In the genomic region with DNA sequence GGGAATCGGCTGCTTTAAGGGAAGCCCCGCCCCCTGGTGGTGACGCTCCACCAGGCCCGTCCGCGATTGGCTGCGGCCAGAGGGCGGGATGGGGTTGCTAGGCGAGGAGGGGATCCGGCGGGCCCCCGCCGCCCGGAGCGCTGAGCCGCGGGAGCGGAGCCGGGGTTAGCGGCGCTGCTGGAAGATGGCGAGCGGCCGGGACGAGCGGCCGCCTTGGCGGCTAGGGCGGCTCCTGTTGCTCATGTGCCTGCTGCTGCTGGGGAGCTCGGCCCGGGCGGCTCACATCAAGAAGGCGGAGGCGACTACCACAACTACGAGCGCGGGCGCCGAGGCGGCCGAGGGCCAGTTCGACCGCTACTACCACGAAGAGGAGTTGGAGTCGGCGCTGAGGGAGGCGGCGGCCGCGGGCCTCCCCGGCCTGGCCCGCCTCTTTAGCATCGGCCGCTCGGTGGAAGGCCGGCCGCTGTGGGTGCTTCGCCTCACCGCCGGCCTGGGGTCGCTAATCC, we compare ENCODE assay signal across 8 cellular contexts. TPM values are rescaled to one million over a fixed set of nuclear protein-coding genes. Genes with fewer than 3 reads are reported as not detected.
DNase-seq lines count a peak whose midpoint lies in the region; ATAC-seq and TF ChIP-seq lines count a peak whose summit lies in the region.

CPD (plus strand) TSS at position 131 of the 506 bp plus-strand sequence; CDS start at position 185, 54 bp downstream.

- H3K9ac ChIP-seq in IMR-90 (ENCODE audit: low read depth, low read length), result peak within 1 kb of the TSS; percentile 89

- CTCF ChIA-PET in IMR-90 (lab: Yijun Ruan, JAX), result interaction anchor here (0.6 kb wide), 1 partner anchor 23 kb away, joined by 6 read pairs; no protein-coding TSS in a partner anchor
- CTCF ChIA-PET in OCI-LY7 (lab: Charles Lee; ENCODE audit: unreplicated experiment), result no interaction called here

- peak within 1 kb of the TSS; percentile 77 for H2BK5ac ChIP-seq in IMR-90 (ENCODE audit: low read depth, low read length, poor library complexity, severe bottlenecking)

- H3K4ac ChIP-seq in IMR-90 (ENCODE audit: low read depth, low read length), result peak within 1 kb of the TSS; percentile 84

- H3K14ac ChIP-seq in IMR-90 (replicated peaks; ENCODE audit: low read depth, low read length), result peak within 1 kb of the TSS; percentile 99

- H3K27ac ChIP-seq in IMR-90 (ENCODE audit: insufficient read depth, low read length) (peak within 1 kb of the TSS; percentile 70), OCI-LY7 (ENCODE audit: low read depth, low read length, poor library complexity, severe bottlenecking) (no peak within 1 kb of the TSS)

- no peak for TF ChIP-seq RAD21 in IMR-90 (IDR thresholded peaks at IDR 0.05; ENCODE audit: low read length)

- H4K91ac ChIP-seq in IMR-90 (ENCODE audit: insufficient read depth, low read depth, low read length), result peak within 1 kb of the TSS; percentile 29

- 0% methylated on average over 26 of the region's 61 CpGs; no CpG with 5 or more reads in 1 of the 2 experiments for whole genome bisulfite sequencing in IMR-90 (ENCODE audit: extremely low coverage in 2 of 2, insufficient read length in 1 of 2), 2 experiments

- peak within 1 kb of the TSS; percentile 88 for H3K18ac ChIP-seq in IMR-90 (ENCODE audit: low read depth, low read length)

- DNase-seq in D341Med (ENCODE audit: low spot score) (peak; percentile 100), IMR-90 (peak; percentile 92), OCI-LY7 (ENCODE audit: low spot score) (peak; percentile 95), activated T-cell treated with anti-CD3 and anti-CD28 coated beads for 1 hour (ENCODE audit: low read depth) (peak; percentile 97), epidermal melanocyte (ENCODE audit: insufficient read length, low spot score) (peak; percentile 90), middle frontal gyrus (ENCODE audit: extremely low spot score, low spot score) (peak; percentile 94)
- DNase-seq in stimulated activated CD8-positive, alpha-beta memory T cell treated with anti-CD3 and anti-CD28 coated beads, Interleukin-2, amount 100 ng/mL, for 1 hour (ENCODE audit: low read depth in 2 of 2), result peak; percentile 95

- peak; percentile 87 for TF ChIP-seq POLR2A in IMR-90 (IDR thresholded peaks at IDR 0.05; ENCODE audit: low read depth, low read length)

- ATAC-seq in GM21515 (IDR thresholded peaks at IDR 0.05; ENCODE audit: unreplicated experiment) (peak; percentile 78), IMR-90 (ENCODE audit: low read depth) (peak; percentile 95)

- intact Hi-C loops in IMR-90 (cut with micrococcal nuclease), result loop anchor here (5.0 kb wide), 1 partner anchor 87 kb away; the partner anchor contains the start of gene BLMH
- intact Hi-C loops in OCI-LY7 (cut with micrococcal nuclease; ENCODE audit: unreplicated experiment), result loop anchor here (1.0 to 5.0 kb wide), 3 partner anchors 98 to 453 kb away; partner anchors contain the start of genes ATAD5 and GOSR1

- peak within 1 kb of the TSS; percentile 66 for H3K4me3 ChIP-seq in IMR-90 (ENCODE audit: insufficient read depth, low read depth, low read length)
- H3K4me3 ChIP-seq in OCI-LY7 (ENCODE audit: low read depth, low read length, poor library complexity, severe bottlenecking), result peak within 1 kb of the TSS; percentile 81

- H2BK20ac ChIP-seq in IMR-90 (ENCODE audit: low read depth, low read length), result peak within 1 kb of the TSS; percentile 76; the same call in 1 of the 2 replicates

- peaks cover 8 to 31% of the 10 kb centered on the region in 2 experiments for H3K79me1 ChIP-seq in IMR-90 (ENCODE audit: low read depth in 1 of 2, low read length in 2 of 2)

- H2AK5ac ChIP-seq in IMR-90 (ENCODE audit: low read depth, low read length), result peak within 1 kb of the TSS; percentile 33

- H3K4me2 ChIP-seq in IMR-90 (ENCODE audit: low read depth, low read length), result peak within 1 kb of the TSS; percentile 99
- H3K4me2 ChIP-seq in OCI-LY7 (ENCODE audit: low read length), result peak within 1 kb of the TSS; percentile 81

- dilution Hi-C loops in IMR-90 (cut with HindIII; ENCODE audit: low sequenced_read_pairs, unreplicated experiment), result no loop called here

- H2BK120ac ChIP-seq in IMR-90 (ENCODE audit: low read depth, low read length), result peak within 1 kb of the TSS; percentile 92

- no peaks in the 10 kb centered on the region for H3K9me3 ChIP-seq in IMR-90 (ENCODE audit: control insufficient read depth, insufficient read depth, low read length)
- no peaks in the 10 kb centered on the region for H3K9me3 ChIP-seq in OCI-LY7 (ENCODE audit: low read length)

- H4K8ac ChIP-seq in IMR-90 (ENCODE audit: low read depth in 2 of 2, low read length in 2 of 2), result peak within 1 kb of the TSS; percentile 32 to 89

- peak within 1 kb of the TSS; percentile 76 for H2AK9ac ChIP-seq in IMR-90 (replicated peaks; ENCODE audit: low read depth, low read length, poor library complexity)

- H3K9me1 ChIP-seq in IMR-90 (ENCODE audit: insufficient read depth, low read length), result peaks cover 10% of the 10 kb centered on the region

- TF ChIP-seq CTCF in IMR-90 (conservative IDR thresholded peaks at IDR 0.05; ENCODE audit: low read depth, low read length) (no peak), OCI-LY7 (conservative IDR thresholded peaks at IDR 0.05; ENCODE audit: low read length) (no peak)

- H3K4me1 ChIP-seq in IMR-90 (ENCODE audit: control insufficient read depth, insufficient read depth, low read length) (peaks cover 15% of the 10 kb centered on the region), OCI-LY7 (ENCODE audit: insufficient read depth, low read length, poor library complexity, severe bottlenecking) (peaks cover 27% of the 10 kb centered on the region)

- H3K36me3 ChIP-seq in IMR-90 (ENCODE audit: control insufficient read depth, insufficient read depth, low read length) (no peaks in the 10 kb centered on the region), OCI-LY7 (ENCODE audit: insufficient read depth, low read length) (no peaks in the 10 kb centered on the region)

- H4K5ac ChIP-seq in IMR-90 (ENCODE audit: low read depth, low read length), result peak within 1 kb of the TSS; percentile 78

- BruUV-seq in IMR-90 (replicated peaks; lab: Mats Ljungman, UMichigan), result no TSS peak
- no TSS peak for BruUV-seq in OCI-LY7 (replicated peaks; lab: Mats Ljungman, UMichigan)

- H3K27me3 ChIP-seq in IMR-90 (ENCODE audit: control insufficient read depth, insufficient read depth, low read length), result no peaks in the 10 kb centered on the region

- peaks cover 20% of the 10 kb centered on the region; the same call in 1 of the 2 replicates for H4K20me1 ChIP-seq in IMR-90 (ENCODE audit: insufficient read depth, low read length)
- H4K20me1 ChIP-seq in OCI-LY7 (ENCODE audit: insufficient read depth, low read length), result no peaks in the 10 kb centered on the region

- in situ Hi-C loops in IMR-90 (cut with MboI; ENCODE audit: low sequenced_read_pairs), result no loop called here

- H3K79me2 ChIP-seq in OCI-LY7 (ENCODE audit: insufficient read depth, low read depth, low read length), result peaks cover 14% of the 10 kb centered on the region; the same call in 1 of the 2 replicates

- H2BK15ac ChIP-seq in IMR-90 (ENCODE audit: low read depth, low read length), result peak within 1 kb of the TSS; percentile 45; the same call in 2 of the 3 replicates

- H3K9me2 ChIP-seq in OCI-LY7 (ENCODE audit: insufficient read depth, low read length), result no peaks in the 10 kb centered on the region

- H2AFZ ChIP-seq in IMR-90 (replicated peaks; ENCODE audit: low read length, poor library complexity), result peak within 1 kb of the TSS; percentile 93
- peak within 1 kb of the TSS; percentile 90 for H2AFZ ChIP-seq in OCI-LY7 (ENCODE audit: low read length)

- POLR2A ChIA-PET in IMR-90 (lab: Charles Lee; ENCODE audit: unreplicated experiment) (no interaction called here), OCI-LY7 (lab: Charles Lee) (interaction anchor here (0.6 to 0.7 kb wide), 2 partner anchors 16 to 1527 kb away, joined by 4 to 6 read pairs; no protein-coding TSS in a partner anchor)

- H3K23ac ChIP-seq in IMR-90 (ENCODE audit: low read depth, low read length), result peak within 1 kb of the TSS; percentile 87

- peak within 1 kb of the TSS; percentile 81 for H3K56ac ChIP-seq in IMR-90 (ENCODE audit: extremely low read depth, insufficient read depth, low read length)

TF ChIP-seq in IMR-90, 13 proteins besides CTCF, POLR2A, EP300 and RAD21:
- 0 out of 2 replicates have a peak, but pooled peaks have one; percentile 16 for TF ChIP-seq RFX5 (IDR thresholded peaks at IDR 0.05; ENCODE audit: low read depth, low read length)
- TF ChIP-seq MAZ (IDR thresholded peaks at IDR 0.05; ENCODE audit: borderline replicate concordance, low read depth, low read length), result peak; percentile 97
- no peak for TF ChIP-seq RCOR1 (IDR thresholded peaks at IDR 0.05; ENCODE audit: insufficient replicate concordance, low read length)
- no peak for TF ChIP-seq SMC3 (IDR thresholded peaks at IDR 0.05; ENCODE audit: low read depth, low read length)
- no peak for TF ChIP-seq USF2 (IDR thresholded peaks at IDR 0.05; ENCODE audit: low read depth, low read length)
- TF ChIP-seq BHLHE40 (IDR thresholded peaks at IDR 0.05; ENCODE audit: low read depth, low read length), result no peak
TF ChIP-seq in IMR-90: peak in this region for 2.

RNA-seq across cellular contexts. Expression of gene CPD, which starts in this region (rescaled TPM):
- total RNA-seq in IMR-90 (2012; rRNA removed), result 78.0 and 94.5 TPM in 2 replicates
- polyA plus RNA-seq in IMR-90 (2012; rRNA removed), result 18.5 and 23.4 TPM in 2 replicates
- 5.6 and 7.8 TPM in 2 replicates for polyA plus RNA-seq in IMR-90 (2012; cell fraction: cytosol; rRNA removed)
- 3.5 and 16.3 TPM in 2 replicates for polyA plus RNA-seq in IMR-90 (2012; cell fraction: nucleus; rRNA removed; ENCODE audit: low replicate concordance)
- total RNA-seq in OCI-LY7 (2014; rRNA removed; shearing (Covaris generic)), result 16.4 and 20.7 TPM in 2 replicates
- 22.4 and 24.0 TPM in 2 replicates for total RNA-seq in OCI-LY7 (2022)
